ENCODE assay signal across 8 cellular contexts in the genomic region with DNA sequence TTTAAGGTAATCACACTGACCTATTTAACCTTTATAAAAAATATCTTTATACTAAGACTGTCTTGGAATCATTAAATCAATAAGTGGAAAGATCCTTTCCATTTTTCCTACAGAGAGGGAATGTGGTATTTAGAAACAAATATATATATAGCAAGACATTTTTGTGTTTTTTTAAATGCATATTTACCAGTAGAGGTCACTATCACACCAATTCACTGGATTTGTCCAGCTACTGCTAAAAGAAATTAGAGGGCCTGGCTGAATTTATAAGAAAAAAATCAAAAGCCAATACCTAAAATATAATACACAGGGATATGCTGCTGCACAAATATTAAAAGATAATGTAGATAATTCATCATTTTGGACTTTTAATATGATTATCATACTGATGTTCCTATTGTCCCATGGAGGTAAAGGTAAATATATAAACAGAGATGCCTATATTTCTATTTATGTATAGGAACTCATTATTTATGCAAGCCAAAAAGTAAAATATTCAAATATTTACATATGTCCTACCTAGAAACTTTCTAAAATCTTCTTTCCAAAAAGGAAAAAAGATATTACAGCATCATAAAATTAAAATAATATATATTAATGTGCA.
DNase-seq lines count a peak whose midpoint lies in the region; TF ChIP-seq lines count a peak whose summit lies in the region.

No MANE protein-coding gene starts in this region.

- peak; percentile 85 for TF ChIP-seq CTCF in HFFc6 (IDR thresholded peaks at IDR 0.05)
- TF ChIP-seq CTCF in tibial artery (IDR thresholded peaks at IDR 0.05), result peak; percentile 48 to 56

- no peak overlapping the region for H3K27ac Mint-ChIP-seq in HFFc6

- H3K9me3 Mint-ChIP-seq in HFFc6, result peaks cover 12% of the 10 kb centered on the region

- peaks cover 26 to 39% (median 33%) of the 10 kb centered on the region in 3 donors for H3K36me3 ChIP-seq in tibial artery

- H3K27me3 Mint-ChIP-seq in HFFc6 (ENCODE audit: insufficient read depth), result no peaks in the 10 kb centered on the region

- peaks cover 6% of the 10 kb centered on the region; the same call in 1 of the 2 replicates for H3K4me1 Mint-ChIP-seq in HFFc6 (ENCODE audit: low read depth)

- no peaks in the 10 kb centered on the region for H3K27me3 ChIP-seq in tibial artery

- DNase-seq in COR-L47 (lab: John Stamatoyannopoulos, UW) (peak; percentile 17), HFFc6 (peak; percentile 68), SK-MEL-5 (ENCODE audit: low read depth, low spot score) (peak; percentile 72), globus pallidus (ENCODE audit: low spot score) (peak; percentile 24), tibial artery (no peak), NCI-H1930 (lab: John Stamatoyannopoulos, UW) (no peak)
- no peak for DNase-seq in activated T-cell treated with anti-CD3 and anti-CD28 coated beads, Interleukin-2, amount 50 U/mL, for 48 hours
- no peak for DNase-seq in activated CD8-positive, alpha-beta memory T cell treated with anti-CD3 and anti-CD28 coated beads, Interleukin-2, amount 50 U/mL, for 48 hours

- peak overlapping the region in 1 of 2 donors; percentile 20 for H3K27ac ChIP-seq in tibial artery

- intact Hi-C loops in tibial artery (cut with DNase I; ENCODE audit: low total_unique reads), result loop anchor here (2.0 to 10.0 kb wide), 3 partner anchors 68 to 488 kb away; no protein-coding TSS in a partner anchor

- H3K4me3 Mint-ChIP-seq in HFFc6, result no peak overlapping the region

- in situ Hi-C loops in SK-MEL-5 (cut with HindIII; ENCODE audit: low pct_unique_long_range_greater_than_20kb, low sequenced_read_pairs), result no loop called here

- H3K36me3 Mint-ChIP-seq in HFFc6 (ENCODE audit: low read depth), result peaks cover 17% of the 10 kb centered on the region

- H3K9me3 ChIP-seq in tibial artery, result peaks cover 0 to 7% (median 2%) of the 10 kb centered on the region in 3 donors

- peaks cover 0 to 4% (median 0%) of the 10 kb centered on the region in 4 donors for H3K4me1 ChIP-seq in tibial artery

- H3K4me3 ChIP-seq in tibial artery, result no peak overlapping the region

Comparison
In these comparisons a context has a peak if more than half of its experiments do, and no peak if none do; other contexts are left out.
1. DNase-seq: peak in COR-L47 (single experiment), HFFc6 (single experiment), SK-MEL-5 (single experiment) and globus pallidus (single experiment); none in tibial artery (0 of 2), activated T-cell treated with anti-CD3 and anti-CD28 coated beads, Interleukin-2, amount 50 U/mL, for 48 hours (0 of 2), activated CD8-positive, alpha-beta memory T cell treated with anti-CD3 and anti-CD28 coated beads, Interleukin-2, amount 50 U/mL, for 48 hours (single experiment) and NCI-H1930 (0 of 2).